ENCODE assay signal across 1 cellular context in genomic region chr7:42183547-42183946, GRCh38.
TF ChIP-seq lines count a peak whose summit lies in the region.

No MANE protein-coding gene starts in this region.

TF ChIP-seq in HepG2, 621 proteins besides CTCF, POLR2A, EP300 and RAD21 (continued from another document):
- TF ChIP-seq ZNF570 (CRISPR knock-in tag; IDR thresholded peaks at IDR 0.05; ENCODE audit: borderline replicate concordance), result no peak
- TF ChIP-seq, protein P1, sequence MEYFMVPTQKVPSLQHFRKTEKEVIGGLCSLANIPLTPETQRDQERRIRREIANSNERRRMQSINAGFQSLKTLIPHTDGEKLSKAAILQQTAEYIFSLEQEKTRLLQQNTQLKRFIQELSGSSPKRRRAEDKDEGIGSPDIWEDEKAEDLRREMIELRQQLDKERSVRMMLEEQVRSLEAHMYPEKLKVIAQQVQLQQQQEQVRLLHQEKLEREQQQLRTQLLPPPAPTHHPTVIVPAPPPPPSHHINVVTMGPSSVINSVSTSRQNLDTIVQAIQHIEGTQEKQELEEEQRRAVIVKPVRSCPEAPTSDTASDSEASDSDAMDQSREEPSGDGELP (IDR thresholded peaks at IDR 0.05; ENCODE audit: borderline replicate concordance, low read depth), result no peak
